ENCODE assay signal across 11 cellular contexts in the genomic region with DNA sequence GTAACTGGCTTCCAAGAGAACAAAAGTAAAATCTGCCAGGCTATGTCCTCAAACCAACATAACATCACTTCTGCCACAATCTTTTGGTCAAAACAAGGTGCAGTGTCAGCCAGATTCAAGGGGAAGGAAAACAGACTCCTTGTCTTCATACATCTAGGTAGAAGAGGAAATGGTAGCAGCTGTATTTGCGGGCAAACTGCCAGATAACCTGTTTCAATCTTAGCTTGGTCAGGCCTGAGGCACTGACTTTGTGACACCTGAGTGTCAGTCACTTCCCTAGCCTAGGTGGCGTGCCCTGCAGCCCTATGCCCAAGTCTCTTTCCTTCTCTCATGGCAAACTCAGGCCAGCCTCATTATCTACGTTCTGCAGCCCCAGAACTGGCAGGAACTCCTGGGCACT.
A peak's percentile ranks its signal among the peaks of the same experiment; 100 is the strongest.
DNase-seq lines count a peak whose midpoint lies in the region; ATAC-seq, FAIRE-seq and TF ChIP-seq lines count a peak whose summit lies in the region.
"Had no signal": no experiment of that assay in that cellular context is flagged by ENCODE, and none has a peak within 500 bp of the region (broad histone marks: within the 10 kb centered on the region; RNA-seq: fewer than 3 reads in every experiment).

No MANE protein-coding gene starts in this region.

- peak; percentile 55 for FAIRE-seq in GM18507 (lab: Jason Lieb, UNC)

- intact Hi-C loops in right lobe of liver (cut with DNase I) (no loop called here), gastrocnemius medialis (cut with DNase I; ENCODE audit: low total_unique reads) (no loop called here)

- TF ChIP-seq CTCF in right lobe of liver (IDR thresholded peaks at IDR 0.05) (no peak), gastrocnemius medialis (IDR thresholded peaks at IDR 0.05 in 4 of 5, conservative IDR thresholded peaks at IDR 0.05 in 1 of 5) (no peak)

- no peaks in the 10 kb centered on the region for H3K27me3 ChIP-seq in right lobe of liver
- H3K27me3 ChIP-seq in gastrocnemius medialis = no peaks in the 10 kb centered on the region

- no peaks in the 10 kb centered on the region for H3K9me3 ChIP-seq in right lobe of liver
- no peaks in the 10 kb centered on the region for H3K9me3 ChIP-seq in gastrocnemius medialis

- no peak for TF ChIP-seq POLR2A in right lobe of liver (IDR thresholded peaks at IDR 0.05)
- TF ChIP-seq POLR2A in gastrocnemius medialis (IDR thresholded peaks at IDR 0.05) = no peak

- no peaks in the 10 kb centered on the region for H3K36me3 ChIP-seq in right lobe of liver
- H3K36me3 ChIP-seq in gastrocnemius medialis = no peaks in the 10 kb centered on the region

- in situ Hi-C loops in gastrocnemius medialis (cut with MboI; ENCODE audit: low sequenced_read_pairs in 4 of 4) = loop anchor here in 1 of 4 donors (10.0 kb wide), 1 partner anchor 89 kb away; no protein-coding TSS in a partner anchor

- no CpG with 5 or more reads among the region's 3 CpGs for WGBS in right lobe of liver (ENCODE audit: insufficient coverage, low coverage, low lambda C conversion rate, missing lambda C conversion rate)

- H3K4me3 ChIP-seq in right lobe of liver = no peak overlapping the region
- H3K4me3 ChIP-seq in gastrocnemius medialis = no peak overlapping the region

- H3K27ac ChIP-seq in epithelial cell of prostate = no peak overlapping the region
- H3K27ac ChIP-seq in right lobe of liver = no peak overlapping the region
- no peak overlapping the region for H3K27ac ChIP-seq in gastrocnemius medialis
- H3K27ac ChIP-seq: foreskin keratinocyte had no signal

- DNase-seq in GM18507 (ENCODE audit: extremely low spot score, insufficient read length, low read depth) = no peak
- peak; percentile 6 for DNase-seq in epithelial cell of prostate (ENCODE audit: low read depth, low spot score)
- DNase-seq in T1000 (lab: John Stamatoyannopoulos, UW) = no peak
- no peak for DNase-seq in right lobe of liver
- DNase-seq in DMS114 treated with DMSO at 0.1 percent for 48 hours (lab: John Stamatoyannopoulos, UW; ENCODE audit: unreplicated experiment) = no peak
- DNase-seq in gastrocnemius medialis = no peak
- DNase-seq: activated CD4-positive, alpha-beta T cell treated with anti-CD3 and anti-CD28 coated beads for 48 hours; foreskin keratinocyte; PC-3 had no signal

- ATAC-seq in GM19468 (IDR thresholded peaks at IDR 0.05; ENCODE audit: extremely low read depth, unreplicated experiment) (peak; percentile 27), HG03280 (IDR thresholded peaks at IDR 0.05; ENCODE audit: unreplicated experiment) (peak; percentile 54), right lobe of liver (no peak), gastrocnemius medialis (no peak)
- ATAC-seq: foreskin keratinocyte, PC-3 had no signal

- H3K4me1 ChIP-seq in right lobe of liver = no peaks in the 10 kb centered on the region
- peaks cover 7 to 24% of the 10 kb centered on the region in 2 donors for H3K4me1 ChIP-seq in gastrocnemius medialis
- H3K4me1 ChIP-seq: foreskin keratinocyte had no signal

Comparison
In these comparisons a context has a peak if more than half of its experiments do, and no peak if none do; other contexts are left out.
1. ATAC-seq: peak in GM19468 (single experiment) and HG03280 (single experiment); none in right lobe of liver (0 of 4) and gastrocnemius medialis (0 of 2).